21 cellular contexts compared by ENCODE assay signal in the genomic region with DNA sequence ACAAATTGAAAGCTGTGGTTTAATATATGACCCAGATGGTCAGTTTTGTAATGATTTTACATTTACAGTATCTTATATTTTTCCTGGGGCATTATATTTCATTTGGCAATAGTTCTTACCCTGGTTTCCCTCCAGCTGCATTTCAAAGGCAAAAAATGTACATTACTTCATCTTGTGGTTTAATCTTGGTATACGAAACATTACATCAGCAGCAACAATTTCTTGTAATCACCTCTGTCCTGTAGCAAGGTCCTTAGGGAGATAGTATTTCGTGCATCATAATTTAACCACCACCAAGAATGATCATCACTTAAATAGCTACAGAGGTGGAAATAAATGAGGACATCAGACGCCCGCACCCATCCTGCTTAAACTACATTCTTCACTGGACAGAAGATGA. TPM values are rescaled to one million over a fixed set of nuclear protein-coding genes. Genes with fewer than 3 reads are reported as not detected.
DNase-seq lines count a peak whose midpoint lies in the region; ATAC-seq and TF ChIP-seq lines count a peak whose summit lies in the region.
"Had no signal": no experiment of that assay in that cellular context is flagged by ENCODE, and none has a peak within 500 bp of the region (broad histone marks: within the 10 kb centered on the region; RNA-seq: fewer than 3 reads in every experiment).

No MANE protein-coding gene starts in this region.

- peaks cover 0 to 9% (median 5%) of the 10 kb centered on the region in 10 experiments; a peak in 3 of 20 replicates for H3K4me1 ChIP-seq in BLaER1 treated with 17β-estradiol and CSF1 and Interleukin-3, amounts not matched to agents 10 nM and 100 nM
- H3K4me1 ChIP-seq in foreskin keratinocyte: no peaks in the 10 kb centered on the region
- H3K4me1 ChIP-seq: gastroesophageal sphincter, Peyer's patch, right lobe of liver had no signal

- no peaks in the 10 kb centered on the region for H3K4me1 Mint-ChIP-seq in CD14-positive monocyte
- H3K4me1 Mint-ChIP-seq: activated CD4-positive, alpha-beta T cell treated with anti-CD3 and anti-CD28 coated beads, Interleukin-2, amount 10 ng/mL, durations not matched to agents 7 days and 5 days; activated naive CD4-positive, alpha-beta T cell treated with anti-CD3 and anti-CD28 coated beads, Interleukin-2, amount 10 ng/mL, durations not matched to agents 7 days and 5 days had no signal

- H3K9me3 Mint-ChIP-seq in CD14-positive monocyte: peaks cover 2 to 21% (median 10%) of the 10 kb centered on the region in 7 donors
- H3K9me3 Mint-ChIP-seq: activated CD4-positive, alpha-beta T cell treated with anti-CD3 and anti-CD28 coated beads, Interleukin-2, amount 10 ng/mL, durations not matched to agents 7 days and 5 days; activated naive CD4-positive, alpha-beta T cell treated with anti-CD3 and anti-CD28 coated beads, Interleukin-2, amount 10 ng/mL, durations not matched to agents 7 days and 5 days; effector memory CD8-positive, alpha-beta T cell had no signal

- in situ Hi-C loops in brain microvascular endothelial cell (cut with HindIII; ENCODE audit: low pct_ligation_motif_present, low sequenced_read_pairs): no loop called here

- no peak overlapping the region for H3K4me3 ChIP-seq in BLaER1 treated with 17β-estradiol and CSF1 and Interleukin-3, amounts not matched to agents 10 nM and 100 nM
- no peak overlapping the region for H3K4me3 ChIP-seq in brain microvascular endothelial cell (ENCODE audit: low read depth, low read length)
- H3K4me3 ChIP-seq: gastroesophageal sphincter, GM12878, ovary, Peyer's patch, right lobe of liver had no signal

- H3K27me3 Mint-ChIP-seq in CD14-positive monocyte (ENCODE audit: low read depth in 3 of 3): peaks cover 2 to 7% (median 4%) of the 10 kb centered on the region in 3 donors
- H3K27me3 Mint-ChIP-seq: activated CD4-positive, alpha-beta T cell treated with anti-CD3 and anti-CD28 coated beads, Interleukin-2, amount 10 ng/mL, durations not matched to agents 7 days and 5 days; activated naive CD4-positive, alpha-beta T cell treated with anti-CD3 and anti-CD28 coated beads, Interleukin-2, amount 10 ng/mL, durations not matched to agents 7 days and 5 days had no signal

- no peaks in the 10 kb centered on the region for H4K20me1 ChIP-seq in BLaER1 treated with 17β-estradiol and CSF1 and Interleukin-3, amounts not matched to agents 10 nM and 100 nM

- H3K36me3 Mint-ChIP-seq in CD14-positive monocyte: no peaks in the 10 kb centered on the region
- H3K36me3 Mint-ChIP-seq: activated naive CD4-positive, alpha-beta T cell treated with anti-CD3 and anti-CD28 coated beads, Interleukin-2, amount 10 ng/mL, durations not matched to agents 7 days and 5 days had no signal

- no peak overlapping the region for H3K4me3 Mint-ChIP-seq in CD14-positive monocyte
- H3K4me3 Mint-ChIP-seq: activated CD4-positive, alpha-beta T cell treated with anti-CD3 and anti-CD28 coated beads, Interleukin-2, amount 10 ng/mL, durations not matched to agents 7 days and 5 days; activated naive CD4-positive, alpha-beta T cell treated with anti-CD3 and anti-CD28 coated beads, Interleukin-2, amount 10 ng/mL, durations not matched to agents 7 days and 5 days; effector memory CD8-positive, alpha-beta T cell had no signal

- H3K9me3 ChIP-seq in BLaER1 treated with 17β-estradiol and CSF1 and Interleukin-3, amounts not matched to agents 10 nM and 100 nM (replicated peaks in 1 of 11): peaks cover 30 to 53% (median 41%) of the 10 kb centered on the region in 11 experiments
- H3K9me3 ChIP-seq: gastroesophageal sphincter, ovary, Peyer's patch, right lobe of liver had no signal

- peak overlapping the region in 6 of 11 experiments; percentile 19 to 78 (median 64); a peak in 11 of 22 replicates for H3K27ac ChIP-seq in BLaER1 treated with 17β-estradiol and CSF1 and Interleukin-3, amounts not matched to agents 10 nM and 100 nM
- H3K27ac ChIP-seq in brain microvascular endothelial cell (no peak overlapping the region), foreskin keratinocyte (no peak overlapping the region)
- H3K27ac ChIP-seq: gastroesophageal sphincter, ovary, Peyer's patch, right lobe of liver had no signal

- H3K9ac ChIP-seq in BLaER1 treated with 17β-estradiol and CSF1 and Interleukin-3, amounts not matched to agents 10 nM and 100 nM: no peak overlapping the region

- H3K27me3 ChIP-seq in BLaER1 treated with 17β-estradiol and CSF1 and Interleukin-3, amounts not matched to agents 10 nM and 100 nM: peaks cover 71 to 98% (median 94%) of the 10 kb centered on the region in 11 experiments
- H3K27me3 ChIP-seq in brain microvascular endothelial cell (replicated peaks) (no peaks in the 10 kb centered on the region), foreskin keratinocyte (no peaks in the 10 kb centered on the region)
- H3K27me3 ChIP-seq: gastroesophageal sphincter, ovary, Peyer's patch, right lobe of liver had no signal

- no peak for ATAC-seq in foreskin keratinocyte
- ATAC-seq in HG02588 (IDR thresholded peaks at IDR 0.05; ENCODE audit: unreplicated experiment): no peak
- ATAC-seq: effector memory CD8-positive, alpha-beta T cell; gastroesophageal sphincter; GM12878; right lobe of liver had no signal

- no peak overlapping the region for H3K27ac Mint-ChIP-seq in CD14-positive monocyte
- H3K27ac Mint-ChIP-seq: activated CD4-positive, alpha-beta T cell treated with anti-CD3 and anti-CD28 coated beads, Interleukin-2, amount 10 ng/mL, durations not matched to agents 7 days and 5 days; activated naive CD4-positive, alpha-beta T cell treated with anti-CD3 and anti-CD28 coated beads, Interleukin-2, amount 10 ng/mL, durations not matched to agents 7 days and 5 days; effector memory CD8-positive, alpha-beta T cell had no signal

- peaks cover 0 to 11% (median 6%) of the 10 kb centered on the region in 11 experiments; a peak in 8 of 22 replicates for H3K36me3 ChIP-seq in BLaER1 treated with 17β-estradiol and CSF1 and Interleukin-3, amounts not matched to agents 10 nM and 100 nM
- H3K36me3 ChIP-seq in brain microvascular endothelial cell (replicated peaks): no peaks in the 10 kb centered on the region
- H3K36me3 ChIP-seq: gastroesophageal sphincter, ovary, Peyer's patch, right lobe of liver had no signal

- peak; percentile 0 for DNase-seq in NCI-H460 (ENCODE audit: extremely low read depth, low read depth)
- DNase-seq in brain microvascular endothelial cell: peak; percentile 43
- peak; percentile 29 to 62 for DNase-seq in foreskin keratinocyte
- DNase-seq in dermis blood vessel endothelial cell: no peak
- no peak for DNase-seq in CD14-positive monocyte (ENCODE audit: low spot score)
- no peak for DNase-seq in activated CD8-positive, alpha-beta memory T cell treated with anti-CD3 and anti-CD28 coated beads, Interleukin-2, amount 50 U/mL, for 4 hours
- DNase-seq: activated CD4-positive, alpha-beta T cell treated with anti-CD3 and anti-CD28 coated beads, Interleukin-2, amount 10 ng/mL, durations not matched to agents 7 days and 5 days; activated naive CD4-positive, alpha-beta T cell treated with anti-CD3 and anti-CD28 coated beads, Interleukin-2, amount 10 ng/mL, durations not matched to agents 7 days and 5 days; activated T-cell treated with anti-CD3 and anti-CD28 coated beads for 4 hours; caudate nucleus; effector memory CD8-positive, alpha-beta T cell; MM.1S; NCI-H2107; NCI-H748 treated with DMSO at 0.1 percent for 48 hours; ovary; Peyer's patch; right lobe of liver had no signal

- no peak for TF ChIP-seq CTCF in brain microvascular endothelial cell (IDR thresholded peaks at IDR 0.05; ENCODE audit: low read depth, low read length, missing control alignments)
- no peak for TF ChIP-seq CTCF in foreskin keratinocyte (conservative IDR thresholded peaks at IDR 0.05)
- TF ChIP-seq CTCF in CD14-positive monocyte (IDR thresholded peaks at IDR 0.05): no peak

- peak overlapping the region in 3 of 11 experiments; percentile 12 to 17 (median 17); a peak in 2 of 22 replicates for H3K4me2 ChIP-seq in BLaER1 treated with 17β-estradiol and CSF1 and Interleukin-3, amounts not matched to agents 10 nM and 100 nM

- intact Hi-C loops in CD14-positive monocyte (cut with micrococcal nuclease): no loop called here

RNA-seq across cellular contexts. Expression of a gene that starts 48.8 kb away (rescaled TPM):
- total RNA-seq in NCI-H460 (2014; rRNA removed; shearing (Covaris generic)): 37.8 and 39.1 TPM in 2 replicates
- 31.4 and 48.8 TPM in 2 replicates for polyA plus RNA-seq in NCI-H460 (2014; cell fraction: nucleus; rRNA removed)
- 1.3 and 1.5 TPM in 2 replicates for total RNA-seq in foreskin keratinocyte
- 0.50 and 0.56 TPM in 2 replicates for polyA plus RNA-seq in foreskin keratinocyte
- under 0.01 and 0.19 TPM in 2 replicates for total RNA-seq in dermis blood vessel endothelial cell
- polyA plus RNA-seq in CD14-positive monocyte: not detected
- total RNA-seq: activated CD4-positive, alpha-beta T cell treated with anti-CD3 and anti-CD28 coated beads, Interleukin-2, amount 10 ng/mL, durations not matched to agents 7 days and 5 days; GM12878; Peyer's patch had no signal
- polyA plus RNA-seq: GM12878 had no signal

Comparison
In these comparisons a context has a peak if more than half of its experiments do, and no peak if none do; other contexts are left out.
1. H3K27ac ChIP-seq: peak in BLaER1 treated with 17β-estradiol and CSF1 and Interleukin-3, amounts not matched to agents 10 nM and 100 nM (6 of 11); none in brain microvascular endothelial cell (single experiment) and foreskin keratinocyte (single experiment).
2. DNase-seq: peak in NCI-H460 (single experiment), brain microvascular endothelial cell (single experiment) and foreskin keratinocyte (2 of 2); none in dermis blood vessel endothelial cell (single experiment), CD14-positive monocyte (single experiment) and activated CD8-positive, alpha-beta memory T cell treated with anti-CD3 and anti-CD28 coated beads, Interleukin-2, amount 50 U/mL, for 4 hours (single experiment).
3. RNA of a gene that starts 48.8 kb away (total RNA-seq): 37.8 to 39.1 TPM in NCI-H460; 1.3 to 1.5 TPM in foreskin keratinocyte and under 0.01 to 0.19 TPM in dermis blood vessel endothelial cell; every median in the first group is over 10 times any median in the second.